Comparison of ENCODE assay signal across 25 cellular contexts in genomic region chr3:137468446-137468845, GRCh38.
"Had no signal": no experiment of that assay in that cellular context is flagged by ENCODE, and none has a peak within 500 bp of the region (broad histone marks: within the 10 kb centered on the region; RNA-seq: fewer than 3 reads in every experiment).

No MANE protein-coding gene starts in this region.

- H3K4me2 ChIP-seq: PC-9 had no signal

- H3K4me3 ChIP-seq: PC-9, SK-N-MC had no signal

- H3K27ac ChIP-seq: PC-9, SK-N-MC had no signal

- DNase-seq: activated B cell treated with CpG ODN at 0.5 μM for 24 hours; activated CD4-positive, alpha-beta T cell treated with anti-CD3 and anti-CD28 coated beads for 1 hour; activated CD4-positive, alpha-beta T cell treated with anti-CD3 and anti-CD28 coated beads, Interleukin-2, amount 10 ng/mL, durations not matched to agents 24 days and 14 days; activated CD4-positive, alpha-beta T cell treated with anti-CD3 and anti-CD28 coated beads, Interleukin-2, amount 50 U/mL, for 48 hours; activated CD8-positive, alpha-beta memory T cell treated with anti-CD3 and anti-CD28 coated beads, Interleukin-2, amount 10 ng/mL, durations not matched to agents 7 days and 5 days; activated effector memory CD4-positive, alpha-beta T cell treated with Interleukin-2 at 50 U/mL for 16 hours; activated naive CD4-positive, alpha-beta T cell treated with Interleukin-2 at 50 U/mL for 16 hours; activated naive CD8-positive, alpha-beta T cell treated with anti-CD3 and anti-CD28 coated beads, Interleukin-2, amount 50 U/mL, for 24 hours; activated T-cell treated with anti-CD3 and anti-CD28 coated beads, Interleukin-2, amount 50 U/mL, for 24 hours; amygdala; MM.1S; NCI-H1105 treated with DMSO at 0.1 percent for 48 hours; NCI-H1436 treated with DMSO at 0.1 percent for 48 hours; NCI-H187; NCI-H2081; NCI-H345; NCI-H510A; NCI-H526 treated with DMSO at 0.1 percent for 48 hours; PC-9; SIG-M5; T-cell; T-helper 2 cell; T1000 had no signal

- ATAC-seq: activated CD8-positive, alpha-beta memory T cell treated with anti-CD3 and anti-CD28 coated beads, Interleukin-2, amount 10 ng/mL, durations not matched to agents 7 days and 5 days; activated naive CD4-positive, alpha-beta T cell treated with anti-CD3 and anti-CD28 coated beads, Interleukin-2, amount 50 U/mL, for 72 hours; activated naive CD8-positive, alpha-beta T cell treated with anti-CD3 and anti-CD28 coated beads, Interleukin-2, amount 50 U/mL, for 24 hours; T-cell had no signal
